Comparison of ENCODE assay signal across 18 cellular contexts in the genomic region with DNA sequence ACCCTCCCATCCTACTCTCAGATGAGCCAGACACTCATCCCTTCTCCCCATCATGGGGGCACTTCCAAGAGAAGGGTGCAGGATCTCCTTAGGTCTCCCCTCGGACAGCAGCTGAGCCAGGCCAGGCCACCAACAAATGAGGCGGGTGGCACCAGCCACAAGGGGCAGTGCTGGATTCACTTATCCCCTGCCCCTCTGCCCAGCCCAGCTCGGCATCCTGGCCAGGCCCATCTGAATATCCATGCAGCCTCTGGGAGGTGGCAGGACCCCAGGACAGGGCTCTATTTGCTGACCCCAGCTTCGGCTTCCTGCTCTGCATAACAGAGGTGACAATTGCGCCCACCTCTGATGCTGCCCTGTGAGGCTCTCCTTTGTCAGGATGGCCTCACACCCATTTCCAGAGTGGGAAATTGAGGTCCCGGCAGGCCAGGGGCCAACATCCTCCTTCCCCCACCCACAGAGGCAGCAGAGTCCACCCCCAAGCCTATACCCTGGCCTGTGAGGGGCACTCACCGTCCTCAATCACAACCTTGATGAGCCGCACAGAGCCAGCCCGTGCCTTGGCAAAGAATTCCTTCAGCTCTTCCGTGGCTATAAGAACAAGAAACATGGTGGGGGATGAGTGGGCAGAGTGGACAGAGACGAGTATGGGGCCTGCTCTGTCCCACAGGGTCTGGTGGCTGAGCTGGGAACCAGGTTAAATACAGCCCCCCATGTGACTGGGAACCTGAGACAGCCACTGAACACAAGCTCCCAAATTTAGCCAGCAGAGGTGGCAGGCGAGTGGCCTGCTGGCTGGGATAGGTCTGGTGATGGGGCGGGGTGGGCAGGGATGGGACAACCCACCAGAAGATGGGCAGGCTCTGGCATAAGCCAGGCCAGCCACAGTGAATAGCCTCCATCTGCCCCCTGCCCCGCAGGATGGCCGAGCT. TPM values are rescaled to one million over a fixed set of nuclear protein-coding genes. Genes with fewer than 3 reads are reported as not detected.
A peak's percentile ranks its signal among the peaks of the same experiment; 100 is the strongest.
DNase-seq lines count a peak whose midpoint lies in the region; ATAC-seq lines count a peak whose summit lies in the region.
"Had no signal": no experiment of that assay in that cellular context is flagged by ENCODE, and none has a peak within 500 bp of the region (broad histone marks: within the 10 kb centered on the region; RNA-seq: fewer than 3 reads in every experiment).

No MANE protein-coding gene starts in this region.

- peak overlapping the region; percentile 60 for H3K27ac Mint-ChIP-seq in activated CD8-positive, alpha-beta T cell treated with anti-CD3 and anti-CD28 coated beads, Interleukin-2, amount 10 ng/mL, durations not matched to agents 7 days and 5 days
- H3K27ac Mint-ChIP-seq: nephron progenitor cell had no signal

- H3K4me1 ChIP-seq in right cardiac atrium (ENCODE audit: control insufficient read depth, insufficient read depth, low read length) = peaks cover 13% of the 10 kb centered on the region
- peaks cover 9 to 80% (median 72%) of the 10 kb centered on the region in 5 donors for H3K4me1 ChIP-seq in subcutaneous abdominal adipose tissue (ENCODE audit: control insufficient read depth in 5 of 5, insufficient read depth in 5 of 5, low read length in 5 of 5)

- H3K4me3 ChIP-seq in right cardiac atrium (ENCODE audit: low read length) (no peak overlapping the region), subcutaneous abdominal adipose tissue (ENCODE audit: low read depth in 1 of 5, low read length in 5 of 5) (no peak overlapping the region)
- H3K4me3 ChIP-seq: breast epithelium, transverse colon had no signal

- CTCF ChIA-PET in activated CD8-positive, alpha-beta T cell treated with anti-CD3 and anti-CD28 coated beads, Interleukin-2, amount 10 ng/mL, durations not matched to agents 7 days and 5 days (lab: Charles Lee) = interaction anchor here (0.8 to 13.1 kb wide), 8 partner anchors 9 to 104 kb away, joined by 3 to 176 read pairs (median 12); partner anchors contain the start of genes TLR9 and WDR82

- no peak for DNase-seq in activated T-cell treated with anti-CD3 and anti-CD28 coated beads, Interleukin-2, amount 50 U/mL, for 4 hours
- DNase-seq in activated T-cell treated with anti-CD3 and anti-CD28 coated beads for 4 hours (no peak), right cardiac atrium (peak in 2 of 3 donors; percentile 69 to 70), NCI-H1417 (lab: John Stamatoyannopoulos, UW) (no peak), NCI-H146 (lab: John Stamatoyannopoulos, UW) (no peak), activated gamma-delta T cell (lab: John Stamatoyannopoulos, UW) (no peak)
- DNase-seq in activated CD8-positive, alpha-beta T cell treated with anti-CD3 and anti-CD28 coated beads, Interleukin-2, amount 10 ng/mL, durations not matched to agents 7 days and 5 days = no peak
- DNase-seq: NCI-H1417 treated with DMSO at 0.1 percent for 48 hours, NCI-H526 treated with DMSO at 0.1 percent for 48 hours, nephron progenitor cell, SIG-M5, transverse colon had no signal

- intact Hi-C loops in right cardiac atrium (cut with DNase I) = loop anchor here in 1 of 4 donors (5.0 kb wide), 2 partner anchors 43 to 108 kb away; partner anchors contain the start of gene WDR82

- H3K27me3 Mint-ChIP-seq in activated T-cell treated with anti-CD3 and anti-CD28 coated beads, Interleukin-2, amount 50 U/mL, for 4 hours (ENCODE audit: low read depth) = no peaks in the 10 kb centered on the region
- H3K27me3 Mint-ChIP-seq in activated CD8-positive, alpha-beta T cell treated with anti-CD3 and anti-CD28 coated beads, Interleukin-2, amount 10 ng/mL, durations not matched to agents 7 days and 5 days (ENCODE audit: low read depth) = no peaks in the 10 kb centered on the region
- H3K27me3 Mint-ChIP-seq: IgD-negative memory B cell had no signal

- H3K27me3 ChIP-seq in right cardiac atrium (ENCODE audit: control insufficient read depth, insufficient read depth) (no peaks in the 10 kb centered on the region), subcutaneous abdominal adipose tissue (ENCODE audit: control insufficient read depth in 5 of 5, insufficient read depth in 4 of 5, low read length in 5 of 5) (no peaks in the 10 kb centered on the region)
- H3K27me3 ChIP-seq: breast epithelium, transverse colon had no signal

- no peaks in the 10 kb centered on the region for H3K9me3 ChIP-seq in right cardiac atrium (ENCODE audit: control insufficient read depth, low read length)
- H3K9me3 ChIP-seq in subcutaneous abdominal adipose tissue (ENCODE audit: control insufficient read depth in 5 of 5, low read length in 5 of 5) = no peaks in the 10 kb centered on the region
- H3K9me3 ChIP-seq: breast epithelium, transverse colon had no signal

- H3K36me3 ChIP-seq in subcutaneous abdominal adipose tissue (ENCODE audit: control insufficient read depth in 5 of 5, insufficient read depth in 5 of 5, low read length in 5 of 5) = peaks cover 0 to 46% (median 39%) of the 10 kb centered on the region in 5 donors
- H3K36me3 ChIP-seq: breast epithelium had no signal

- POLR2A ChIA-PET in activated CD8-positive, alpha-beta T cell treated with anti-CD3 and anti-CD28 coated beads, Interleukin-2, amount 10 ng/mL, durations not matched to agents 7 days and 5 days (lab: Charles Lee) = interaction anchor here (0.5 to 2.7 kb wide), 6 partner anchors 12 to 47 kb away, joined by 3 to 13 read pairs (median 5); partner anchors contain the start of gene WDR82

- WGBS in right cardiac atrium = 83% methylated on average over 15 of the region's 15 CpGs

- peaks cover 69% of the 10 kb centered on the region for H3K4me1 Mint-ChIP-seq in activated T-cell treated with anti-CD3 and anti-CD28 coated beads, Interleukin-2, amount 50 U/mL, for 4 hours (ENCODE audit: low read depth)
- peaks cover 73% of the 10 kb centered on the region for H3K4me1 Mint-ChIP-seq in activated CD8-positive, alpha-beta T cell treated with anti-CD3 and anti-CD28 coated beads, Interleukin-2, amount 10 ng/mL, durations not matched to agents 7 days and 5 days (ENCODE audit: low read depth)

- H3K9me3 Mint-ChIP-seq in activated T-cell treated with anti-CD3 and anti-CD28 coated beads, Interleukin-2, amount 50 U/mL, for 4 hours = no peaks in the 10 kb centered on the region
- H3K9me3 Mint-ChIP-seq in activated CD8-positive, alpha-beta T cell treated with anti-CD3 and anti-CD28 coated beads, Interleukin-2, amount 10 ng/mL, durations not matched to agents 7 days and 5 days (ENCODE audit: insufficient read depth) = no peaks in the 10 kb centered on the region
- H3K9me3 Mint-ChIP-seq: IgD-negative memory B cell, nephron progenitor cell had no signal

- peak overlapping the region; percentile 79 for H3K27ac ChIP-seq in right cardiac atrium (ENCODE audit: low read length)
- H3K27ac ChIP-seq in subcutaneous abdominal adipose tissue (ENCODE audit: low read depth, low read length) = peak overlapping the region; percentile 43
- H3K27ac ChIP-seq: transverse colon had no signal

- H3K36me3 Mint-ChIP-seq in activated T-cell treated with anti-CD3 and anti-CD28 coated beads, Interleukin-2, amount 50 U/mL, for 4 hours (ENCODE audit: insufficient read depth) = peaks cover 10% of the 10 kb centered on the region
- peaks cover 61% of the 10 kb centered on the region for H3K36me3 Mint-ChIP-seq in activated CD8-positive, alpha-beta T cell treated with anti-CD3 and anti-CD28 coated beads, Interleukin-2, amount 10 ng/mL, durations not matched to agents 7 days and 5 days (ENCODE audit: low read depth)

- no peak for ATAC-seq in activated T-cell treated with anti-CD3 and anti-CD28 coated beads, Interleukin-2, amount 50 U/mL, for 4 hours
- ATAC-seq in activated CD8-positive, alpha-beta T cell treated with anti-CD3 and anti-CD28 coated beads, Interleukin-2, amount 10 ng/mL, durations not matched to agents 7 days and 5 days = no peak
- ATAC-seq in right cardiac atrium = peak in 1 of 2 donors; percentile 1

- peak overlapping the region; percentile 11 for H3K4me3 Mint-ChIP-seq in activated T-cell treated with anti-CD3 and anti-CD28 coated beads, Interleukin-2, amount 50 U/mL, for 4 hours
- no peak overlapping the region for H3K4me3 Mint-ChIP-seq in activated CD8-positive, alpha-beta T cell treated with anti-CD3 and anti-CD28 coated beads, Interleukin-2, amount 10 ng/mL, durations not matched to agents 7 days and 5 days
- H3K4me3 Mint-ChIP-seq: nephron progenitor cell had no signal

- peak overlapping the region in 3 of 5 donors; percentile 2 to 36 (median 35) for H3K9ac ChIP-seq in subcutaneous abdominal adipose tissue (ENCODE audit: low read length in 5 of 5)

RNA-seq across cellular contexts. Expression of gene TWF2, which starts 4.2 kb away (rescaled TPM):
- total RNA-seq in activated T-cell treated with anti-CD3 and anti-CD28 coated beads, Interleukin-2, amount 50 U/mL, for 4 hours = 10 to 100 TPM; 69.7 to 76.5 (median 72.8) TPM
- total RNA-seq in activated CD8-positive, alpha-beta T cell treated with anti-CD3 and anti-CD28 coated beads, Interleukin-2, amount 10 ng/mL, durations not matched to agents 7 days and 5 days = 100 to 1,000 TPM; 154 to 162 TPM
- total RNA-seq in right cardiac atrium = 10 to 100 TPM; 32.0 to 70.0 (median 45.0) TPM
- polyA plus RNA-seq in right cardiac atrium = 56.5 TPM

RNA-seq across cellular contexts. Expression of gene TLR9, which starts 9.3 kb away (rescaled TPM):
- under 1 TPM in 1 of 3 donors, not detected in 2; 0.18 TPM for total RNA-seq in activated T-cell treated with anti-CD3 and anti-CD28 coated beads, Interleukin-2, amount 50 U/mL, for 4 hours
- total RNA-seq in activated CD8-positive, alpha-beta T cell treated with anti-CD3 and anti-CD28 coated beads, Interleukin-2, amount 10 ng/mL, durations not matched to agents 7 days and 5 days = under 1 TPM; 0.52 to 0.79 TPM
- under 1 TPM; 0.09 to 0.24 (median 0.20) TPM for total RNA-seq in right cardiac atrium
- 0.05 TPM for polyA plus RNA-seq in right cardiac atrium
- total RNA-seq: A673, glomerular endothelial cell, kidney epithelial cell had no signal

RNA-seq across cellular contexts. Expression of gene PPM1M, which starts 10.8 kb away (rescaled TPM):
- total RNA-seq in activated T-cell treated with anti-CD3 and anti-CD28 coated beads, Interleukin-2, amount 50 U/mL, for 4 hours = 10 to 100 TPM; 26.6 to 40.0 (median 39.7) TPM
- 10 to 100 TPM; 90.7 to 91.9 TPM for total RNA-seq in activated CD8-positive, alpha-beta T cell treated with anti-CD3 and anti-CD28 coated beads, Interleukin-2, amount 10 ng/mL, durations not matched to agents 7 days and 5 days
- 10 to 100 TPM; 11.3 to 16.3 (median 14.7) TPM for total RNA-seq in right cardiac atrium
- polyA plus RNA-seq in right cardiac atrium = 9.5 TPM

RNA-seq across cellular contexts. Expression of gene ALAS1, which starts 36.8 kb away (rescaled TPM):
- total RNA-seq in activated T-cell treated with anti-CD3 and anti-CD28 coated beads, Interleukin-2, amount 50 U/mL, for 4 hours = 10 to 100 TPM; 61.8 to 70.9 (median 66.2) TPM
- total RNA-seq in activated CD8-positive, alpha-beta T cell treated with anti-CD3 and anti-CD28 coated beads, Interleukin-2, amount 10 ng/mL, durations not matched to agents 7 days and 5 days = 10 to 100 TPM; 57.7 to 60.8 TPM
- total RNA-seq in right cardiac atrium = 100 to 1,000 TPM in 3 of 4 donors, 10 to 100 TPM in 1; 95.7 to 123 (median 110) TPM
- polyA plus RNA-seq in right cardiac atrium = 119 TPM

RNA-seq across cellular contexts. Expression of gene WDR82, which starts 43.7 kb away (rescaled TPM):
- 100 to 1,000 TPM; 107 to 119 (median 115) TPM for total RNA-seq in activated T-cell treated with anti-CD3 and anti-CD28 coated beads, Interleukin-2, amount 50 U/mL, for 4 hours
- 100 to 1,000 TPM; 131 TPM for total RNA-seq in activated CD8-positive, alpha-beta T cell treated with anti-CD3 and anti-CD28 coated beads, Interleukin-2, amount 10 ng/mL, durations not matched to agents 7 days and 5 days
- 10 to 100 TPM; 61.0 to 65.5 (median 63.2) TPM for total RNA-seq in right cardiac atrium
- polyA plus RNA-seq in right cardiac atrium = 36.9 TPM

Comparison
In these comparisons a context has a peak if more than half of its experiments do, and no peak if none do; other contexts are left out.
1. DNase-seq: peak in right cardiac atrium (2 of 3); none in activated T-cell treated with anti-CD3 and anti-CD28 coated beads, Interleukin-2, amount 50 U/mL, for 4 hours (single experiment), activated T-cell treated with anti-CD3 and anti-CD28 coated beads for 4 hours (single experiment), activated CD8-positive, alpha-beta T cell treated with anti-CD3 and anti-CD28 coated beads, Interleukin-2, amount 10 ng/mL, durations not matched to agents 7 days and 5 days (single experiment), NCI-H1417 (0 of 3), NCI-H146 (single experiment) and activated gamma-delta T cell (single experiment).